26 cellular contexts compared by ENCODE assay signal in the genomic region with DNA sequence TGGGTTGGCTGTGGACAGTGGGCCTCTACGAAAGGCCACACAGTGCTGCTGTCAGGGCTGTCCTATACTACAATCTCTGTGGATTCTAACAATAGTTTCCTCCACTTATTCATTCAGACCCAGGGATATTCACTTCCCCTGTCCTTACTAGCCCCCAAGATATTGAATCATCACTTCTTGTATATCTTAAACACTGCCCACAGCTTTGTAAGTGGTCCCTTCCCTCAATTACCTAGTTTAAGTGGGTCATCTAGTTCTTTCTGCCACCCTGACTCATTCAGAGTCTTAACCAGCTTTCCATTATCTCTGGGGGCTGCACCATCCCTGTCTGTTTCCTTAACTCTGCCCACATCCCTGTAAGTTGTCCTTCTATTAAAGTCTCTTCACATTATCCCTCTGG.
"Had no signal": no experiment of that assay in that cellular context is flagged by ENCODE, and none has a peak within 500 bp of the region (broad histone marks: within the 10 kb centered on the region; RNA-seq: fewer than 3 reads in every experiment).

No MANE protein-coding gene starts in this region.

- H3K36me3 ChIP-seq: brain microvascular endothelial cell, esophagus muscularis mucosa, left lung, neural progenitor cell, sigmoid colon, spleen, transverse colon had no signal

- FAIRE-seq: colon, frontal cortex had no signal

- H3K4me1 ChIP-seq: esophagus muscularis mucosa, left lung, neural progenitor cell, sigmoid colon, spleen, transverse colon had no signal

- H3K27me3 Mint-ChIP-seq: activated CD4-positive, alpha-beta memory T cell treated with anti-CD3 and anti-CD28 coated beads for 36 hours; effector memory CD8-positive, alpha-beta T cell; naive thymus-derived CD8-positive, alpha-beta T cell had no signal

- ATAC-seq: effector memory CD8-positive, alpha-beta T cell; left lung; naive thymus-derived CD8-positive, alpha-beta T cell had no signal

- H3K4me2 ChIP-seq: hepatocyte, neural progenitor cell had no signal

- H3K36me3 Mint-ChIP-seq: immature natural killer cell, mesothelial cell of epicardium, neural progenitor cell had no signal

- H3K4me3 Mint-ChIP-seq: activated CD4-positive, alpha-beta memory T cell treated with anti-CD3 and anti-CD28 coated beads for 36 hours; activated naive CD4-positive, alpha-beta T cell treated with anti-CD3 and anti-CD28 coated beads for 36 hours; effector memory CD8-positive, alpha-beta T cell; immature natural killer cell; mesothelial cell of epicardium; neural progenitor cell had no signal

- H3K27ac Mint-ChIP-seq: activated CD4-positive, alpha-beta memory T cell treated with anti-CD3 and anti-CD28 coated beads for 36 hours; activated naive CD4-positive, alpha-beta T cell treated with anti-CD3 and anti-CD28 coated beads for 36 hours; effector memory CD8-positive, alpha-beta T cell; mesothelial cell of epicardium; neural progenitor cell had no signal

- H3K79me2 ChIP-seq: hepatocyte had no signal

- H3K4me3 ChIP-seq: dorsolateral prefrontal cortex, esophagus muscularis mucosa, hepatocyte, left lung, neural progenitor cell, sigmoid colon, spleen, transverse colon had no signal

- H3K9ac ChIP-seq: neural progenitor cell had no signal

- DNase-seq: activated CD4-positive, alpha-beta memory T cell treated with anti-CD3 and anti-CD28 coated beads for 36 hours; activated CD4-positive, alpha-beta T cell treated with anti-CD3 and anti-CD28 coated beads for 4 hours; activated CD4-positive, CD25-positive, alpha-beta regulatory T cell; activated effector memory CD4-positive, alpha-beta T cell treated with Interleukin-2 at 50 U/mL for 16 hours; activated naive CD4-positive, alpha-beta T cell treated with anti-CD3 and anti-CD28 coated beads for 36 hours; activated T-cell treated with anti-CD3 and anti-CD28 coated beads, Interleukin-2, amount 50 U/mL, for 48 hours; aorta; brain microvascular endothelial cell; central memory CD4-positive, alpha-beta T cell; dorsolateral prefrontal cortex; effector memory CD8-positive, alpha-beta T cell; glutamatergic neuron; immature natural killer cell; kidney glomerular epithelial cell; left lung; naive thymus-derived CD8-positive, alpha-beta T cell; sigmoid colon; spleen; stimulated activated CD4-positive, alpha-beta T cell treated with anti-CD3 and anti-CD28 coated beads, Interleukin-4, amount 100 ng/mL, for 24 hours; transverse colon had no signal

- H3K27ac ChIP-seq: brain microvascular endothelial cell, dorsolateral prefrontal cortex, esophagus muscularis mucosa, hepatocyte, left lung, neural progenitor cell, sigmoid colon, spleen, transverse colon had no signal

- H3K9me3 Mint-ChIP-seq: effector memory CD8-positive, alpha-beta T cell had no signal

- H3K9me3 ChIP-seq: esophagus muscularis mucosa, left lung, sigmoid colon, transverse colon had no signal

- H2AFZ ChIP-seq: hepatocyte, neural progenitor cell had no signal

- H3K27me3 ChIP-seq: brain microvascular endothelial cell, esophagus muscularis mucosa, hepatocyte, left lung, neural progenitor cell, sigmoid colon, spleen, transverse colon had no signal
